ENCODE assay signal across 18 cellular contexts in genomic region chr7:80827238-80827633, GRCh38.
DNase-seq lines count a peak whose midpoint lies in the region; ATAC-seq and TF ChIP-seq lines count a peak whose summit lies in the region.
"Had no signal": no experiment of that assay in that cellular context is flagged by ENCODE, and none has a peak within 500 bp of the region (broad histone marks: within the 10 kb centered on the region; RNA-seq: fewer than 3 reads in every experiment).

No MANE protein-coding gene starts in this region.

- H4K20me1 ChIP-seq in GM23338 (replicated peaks; ENCODE audit: insufficient read depth), result no peaks in the 10 kb centered on the region

- H3K9me3 Mint-ChIP-seq in HFFc6 (no peaks in the 10 kb centered on the region), GM23338 (no peaks in the 10 kb centered on the region)

- TF ChIP-seq CTCF in HFFc6 (IDR thresholded peaks at IDR 0.05) (no peak), RWPE2 (IDR thresholded peaks at IDR 0.05; ENCODE audit: poor library complexity, severe bottlenecking) (no peak), sigmoid colon (IDR thresholded peaks at IDR 0.05) (no peak), GM23338 (conservative IDR thresholded peaks at IDR 0.05; ENCODE audit: low read depth in 2 of 2) (no peak)

- H3K9me3 ChIP-seq in RWPE2 (ENCODE audit: severe bottlenecking) (no peaks in the 10 kb centered on the region), sigmoid colon (no peaks in the 10 kb centered on the region)

- H3K9me2 ChIP-seq in GM23338 (ENCODE audit: insufficient read depth), result no peaks in the 10 kb centered on the region

- H3K27ac ChIP-seq in RWPE2 (ENCODE audit: poor library complexity, severe bottlenecking) (peak overlapping the region; percentile 40), sigmoid colon (peak overlapping the region; percentile 51 to 74 (median 62)), GM23338 (ENCODE audit: low read depth) (no peak overlapping the region)
- H3K27ac ChIP-seq: parathyroid adenoma had no signal

- H3K27me3 ChIP-seq in RWPE2 (ENCODE audit: insufficient read depth, poor library complexity, severe bottlenecking) (no peaks in the 10 kb centered on the region), sigmoid colon (no peaks in the 10 kb centered on the region), GM23338 (ENCODE audit: insufficient read depth) (no peaks in the 10 kb centered on the region)

- peaks cover 53% of the 10 kb centered on the region for H3K4me1 ChIP-seq in RWPE2 (ENCODE audit: insufficient read depth, poor library complexity, severe bottlenecking)
- H3K4me1 ChIP-seq in sigmoid colon, result peaks cover 0 to 97% (median 64%) of the 10 kb centered on the region in 4 donors
- no peaks in the 10 kb centered on the region for H3K4me1 ChIP-seq in GM23338 (ENCODE audit: insufficient read depth)
- H3K4me1 ChIP-seq: parathyroid adenoma had no signal

- intact Hi-C loops in sigmoid colon (cut with DNase I), result no loop called here

- DNase-seq in HFFc6, result no peak
- no peak for DNase-seq in RWPE2 (ENCODE audit: low spot score)
- peak; percentile 51 for DNase-seq in fibroblast of peridontal ligament (ENCODE audit: extremely low read depth)
- DNase-seq in sigmoid colon, result no peak
- DNase-seq in SKM-1 (lab: John Stamatoyannopoulos, UW; ENCODE audit: unreplicated experiment), result no peak
- DNase-seq in GM23338 (ENCODE audit: low spot score), result no peak
- no peak for DNase-seq in NK-92 (lab: John Stamatoyannopoulos, UW; ENCODE audit: unreplicated experiment)
- no peak for DNase-seq in SW 1271 (lab: John Stamatoyannopoulos, UW)
- DNase-seq: activated CD4-positive, alpha-beta T cell treated with anti-CD3 and anti-CD28 coated beads, Interleukin-2, amount 50 U/mL, for 1 hour; activated CD8-positive, alpha-beta memory T cell treated with anti-CD3 and anti-CD28 coated beads, Interleukin-2, amount 50 U/mL, for 4 hours; amniotic stem cell; Calu3; effector CD4-positive, alpha-beta T cell; naive B cell; NCI-H1694 treated with DMSO at 0.1 percent for 48 hours; stimulated activated CD4-positive, alpha-beta T cell treated with anti-CD3 and anti-CD28 coated beads, Interleukin-4, amount 100 ng/mL, for 1 hour had no signal

- peaks cover 24% of the 10 kb centered on the region for H3K36me3 Mint-ChIP-seq in HFFc6 (ENCODE audit: low read depth)
- no peaks in the 10 kb centered on the region for H3K36me3 Mint-ChIP-seq in GM23338 (ENCODE audit: low read depth)
- H3K36me3 Mint-ChIP-seq: naive B cell had no signal

- H3K27me3 Mint-ChIP-seq in HFFc6 (ENCODE audit: insufficient read depth) (no peaks in the 10 kb centered on the region), GM23338 (ENCODE audit: insufficient read depth, low read depth, poor library complexity) (no peaks in the 10 kb centered on the region)
- H3K27me3 Mint-ChIP-seq: naive B cell had no signal

- H3K27ac Mint-ChIP-seq in HFFc6 (no peak overlapping the region), GM23338 (no peak overlapping the region)
- H3K27ac Mint-ChIP-seq: naive B cell had no signal

- no peak overlapping the region for H3K4me3 ChIP-seq in RWPE2 (ENCODE audit: severe bottlenecking)
- H3K4me3 ChIP-seq in sigmoid colon, result no peak overlapping the region
- no peak overlapping the region for H3K4me3 ChIP-seq in GM23338
- H3K4me3 ChIP-seq: smooth muscle cell had no signal

- H3K4me2 ChIP-seq in GM23338, result no peak overlapping the region
- H3K4me2 ChIP-seq: smooth muscle cell had no signal

- no peaks in the 10 kb centered on the region for H3K79me2 ChIP-seq in GM23338 (replicated peaks; ENCODE audit: insufficient read depth)
- H3K79me2 ChIP-seq: parathyroid adenoma had no signal

- H3K4me1 Mint-ChIP-seq in HFFc6 (ENCODE audit: low read depth) (peaks cover 53% of the 10 kb centered on the region), GM23338 (no peaks in the 10 kb centered on the region)
- H3K4me1 Mint-ChIP-seq: naive B cell had no signal

- WGBS in sigmoid colon, 2 donors, result 49 to 65% methylated on average over 1 of the region's 1 CpG

- ATAC-seq in RWPE2 (ENCODE audit: low read depth) (no peak), GM23338 (no peak)

- no peak for TF ChIP-seq EP300 in sigmoid colon (IDR thresholded peaks at IDR 0.05)

- TF ChIP-seq POLR2A in sigmoid colon (IDR thresholded peaks at IDR 0.05), result no peak

- peaks cover 64% of the 10 kb centered on the region for H3K36me3 ChIP-seq in RWPE2 (ENCODE audit: low read depth)
- no peaks in the 10 kb centered on the region for H3K36me3 ChIP-seq in sigmoid colon
- no peaks in the 10 kb centered on the region for H3K36me3 ChIP-seq in GM23338 (ENCODE audit: insufficient read depth)

- no peaks in the 10 kb centered on the region for H3F3A ChIP-seq in GM23338 (replicated peaks; ENCODE audit: low read depth)

- no peak overlapping the region for H2AFZ ChIP-seq in GM23338
- H2AFZ ChIP-seq: parathyroid adenoma had no signal

- H3K4me3 Mint-ChIP-seq in HFFc6, result peak overlapping the region; percentile 24; the same call in 1 of the 2 replicates
- H3K4me3 Mint-ChIP-seq in GM23338, result no peak overlapping the region
- H3K4me3 Mint-ChIP-seq: naive B cell had no signal

TF ChIP-seq in GM23338, 12 proteins besides CTCF, POLR2A, EP300 and RAD21 (continues in another document):
- TF ChIP-seq, protein P1, sequence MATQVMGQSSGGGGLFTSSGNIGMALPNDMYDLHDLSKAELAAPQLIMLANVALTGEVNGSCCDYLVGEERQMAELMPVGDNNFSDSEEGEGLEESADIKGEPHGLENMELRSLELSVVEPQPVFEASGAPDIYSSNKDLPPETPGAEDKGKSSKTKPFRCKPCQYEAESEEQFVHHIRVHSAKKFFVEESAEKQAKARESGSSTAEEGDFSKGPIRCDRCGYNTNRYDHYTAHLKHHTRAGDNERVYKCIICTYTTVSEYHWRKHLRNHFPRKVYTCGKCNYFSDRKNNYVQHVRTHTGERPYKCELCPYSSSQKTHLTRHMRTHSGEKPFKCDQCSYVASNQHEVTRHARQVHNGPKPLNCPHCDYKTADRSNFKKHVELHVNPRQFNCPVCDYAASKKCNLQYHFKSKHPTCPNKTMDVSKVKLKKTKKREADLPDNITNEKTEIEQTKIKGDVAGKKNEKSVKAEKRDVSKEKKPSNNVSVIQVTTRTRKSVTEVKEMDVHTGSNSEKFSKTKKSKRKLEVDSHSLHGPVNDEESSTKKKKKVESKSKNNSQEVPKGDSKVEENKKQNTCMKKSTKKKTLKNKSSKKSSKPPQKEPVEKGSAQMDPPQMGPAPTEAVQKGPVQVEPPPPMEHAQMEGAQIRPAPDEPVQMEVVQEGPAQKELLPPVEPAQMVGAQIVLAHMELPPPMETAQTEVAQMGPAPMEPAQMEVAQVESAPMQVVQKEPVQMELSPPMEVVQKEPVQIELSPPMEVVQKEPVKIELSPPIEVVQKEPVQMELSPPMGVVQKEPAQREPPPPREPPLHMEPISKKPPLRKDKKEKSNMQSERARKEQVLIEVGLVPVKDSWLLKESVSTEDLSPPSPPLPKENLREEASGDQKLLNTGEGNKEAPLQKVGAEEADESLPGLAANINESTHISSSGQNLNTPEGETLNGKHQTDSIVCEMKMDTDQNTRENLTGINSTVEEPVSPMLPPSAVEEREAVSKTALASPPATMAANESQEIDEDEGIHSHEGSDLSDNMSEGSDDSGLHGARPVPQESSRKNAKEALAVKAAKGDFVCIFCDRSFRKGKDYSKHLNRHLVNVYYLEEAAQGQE (IDR thresholded peaks at IDR 0.05; ENCODE audit: unreplicated experiment), result no peak
- TF ChIP-seq ZNF114 (CRISPR knock-in tag; IDR thresholded peaks at IDR 0.05), result no peak
- no peak for TF ChIP-seq CREB1 (CRISPR knock-in tag; IDR thresholded peaks at IDR 0.05; ENCODE audit: low read depth)
- TF ChIP-seq EZH2phosphoT487 (IDR thresholded peaks at IDR 0.05; ENCODE audit: unreplicated experiment), result no peak
- no peak for TF ChIP-seq ZNF331 (CRISPR knock-in tag; IDR thresholded peaks at IDR 0.05; ENCODE audit: low read depth)
- no peak for TF ChIP-seq ETS1 (IDR thresholded peaks at IDR 0.05)
- TF ChIP-seq EZH2 (IDR thresholded peaks at IDR 0.05; ENCODE audit: low read depth, unreplicated experiment), result no peak
- TF ChIP-seq STAT1 (IDR thresholded peaks at IDR 0.05; ENCODE audit: unreplicated experiment), result no peak
- no peak for TF ChIP-seq NANOG (IDR thresholded peaks at IDR 0.05; ENCODE audit: borderline replicate concordance)
- TF ChIP-seq JUNB (IDR thresholded peaks at IDR 0.05; ENCODE audit: unreplicated experiment), result no peak
- no peak for TF ChIP-seq POLR2AphosphoS5 (IDR thresholded peaks at IDR 0.05; ENCODE audit: low read depth)
